Comparison of ENCODE assay signal across 1 cellular context in the genomic region with DNA sequence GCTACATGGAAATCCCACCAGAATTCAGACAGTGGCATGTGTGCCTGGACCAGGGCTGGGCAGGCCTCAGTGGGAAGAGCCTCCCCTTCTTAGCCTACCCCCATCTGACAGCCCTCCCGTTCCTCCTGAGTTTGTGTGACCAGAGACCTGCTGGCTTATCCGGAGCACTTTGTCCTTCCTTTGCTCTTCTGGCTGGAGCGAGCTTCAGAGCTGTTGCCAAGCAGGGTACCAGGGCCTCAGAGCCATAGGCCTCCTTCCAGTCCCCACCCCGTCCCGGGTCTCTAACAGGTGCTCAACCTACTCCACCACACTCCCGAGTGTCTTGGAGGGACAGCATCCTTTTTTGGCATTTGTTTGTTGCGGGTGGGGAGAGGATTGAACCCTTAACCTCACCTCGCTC.
TF ChIP-seq lines count a peak whose summit lies in the region.

No MANE protein-coding gene starts in this region.

TF ChIP-seq in WTC11, 78 proteins besides CTCF, POLR2A, EP300 and RAD21 (continued from another document):
- TF ChIP-seq, protein P1, sequence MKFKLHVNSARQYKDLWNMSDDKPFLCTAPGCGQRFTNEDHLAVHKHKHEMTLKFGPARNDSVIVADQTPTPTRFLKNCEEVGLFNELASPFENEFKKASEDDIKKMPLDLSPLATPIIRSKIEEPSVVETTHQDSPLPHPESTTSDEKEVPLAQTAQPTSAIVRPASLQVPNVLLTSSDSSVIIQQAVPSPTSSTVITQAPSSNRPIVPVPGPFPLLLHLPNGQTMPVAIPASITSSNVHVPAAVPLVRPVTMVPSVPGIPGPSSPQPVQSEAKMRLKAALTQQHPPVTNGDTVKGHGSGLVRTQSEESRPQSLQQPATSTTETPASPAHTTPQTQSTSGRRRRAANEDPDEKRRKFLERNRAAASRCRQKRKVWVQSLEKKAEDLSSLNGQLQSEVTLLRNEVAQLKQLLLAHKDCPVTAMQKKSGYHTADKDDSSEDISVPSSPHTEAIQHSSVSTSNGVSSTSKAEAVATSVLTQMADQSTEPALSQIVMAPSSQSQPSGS (CRISPR knock-in tag; IDR thresholded peaks at IDR 0.05; ENCODE audit: borderline replicate concordance, low read depth), result no peak
- TF ChIP-seq MXD4 (CRISPR knock-in tag; IDR thresholded peaks at IDR 0.05; ENCODE audit: borderline replicate concordance), result no peak
- TF ChIP-seq HMGA2 (CRISPR knock-in tag; IDR thresholded peaks at IDR 0.05), result no peak
- no peak for TF ChIP-seq GRHL2 (CRISPR knock-in tag; IDR thresholded peaks at IDR 0.05; ENCODE audit: insufficient replicate concordance, severe bottlenecking)
- no peak for TF ChIP-seq RELA (CRISPR knock-in tag; IDR thresholded peaks at IDR 0.05; ENCODE audit: borderline replicate concordance)
- TF ChIP-seq, protein P2, sequence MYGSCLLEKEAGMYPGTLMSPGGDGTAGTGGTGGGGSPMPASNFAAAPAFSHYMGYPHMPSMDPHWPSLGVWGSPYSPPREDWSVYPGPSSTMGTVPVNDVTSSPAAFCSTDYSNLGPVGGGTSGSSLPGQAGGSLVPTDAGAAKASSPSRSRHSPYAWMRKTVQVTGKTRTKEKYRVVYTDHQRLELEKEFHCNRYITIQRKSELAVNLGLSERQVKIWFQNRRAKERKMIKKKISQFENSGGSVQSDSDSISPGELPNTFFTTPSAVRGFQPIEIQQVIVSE (CRISPR knock-in tag; IDR thresholded peaks at IDR 0.05; ENCODE audit: borderline replicate concordance), result no peak
- TF ChIP-seq, protein P3, sequence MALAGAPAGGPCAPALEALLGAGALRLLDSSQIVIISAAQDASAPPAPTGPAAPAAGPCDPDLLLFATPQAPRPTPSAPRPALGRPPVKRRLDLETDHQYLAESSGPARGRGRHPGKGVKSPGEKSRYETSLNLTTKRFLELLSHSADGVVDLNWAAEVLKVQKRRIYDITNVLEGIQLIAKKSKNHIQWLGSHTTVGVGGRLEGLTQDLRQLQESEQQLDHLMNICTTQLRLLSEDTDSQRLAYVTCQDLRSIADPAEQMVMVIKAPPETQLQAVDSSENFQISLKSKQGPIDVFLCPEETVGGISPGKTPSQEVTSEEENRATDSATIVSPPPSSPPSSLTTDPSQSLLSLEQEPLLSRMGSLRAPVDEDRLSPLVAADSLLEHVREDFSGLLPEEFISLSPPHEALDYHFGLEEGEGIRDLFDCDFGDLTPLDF (CRISPR knock-in tag; IDR thresholded peaks at IDR 0.05), result no peak
- no peak for TF ChIP-seq FOXK1 (CRISPR knock-in tag; IDR thresholded peaks at IDR 0.05)
- TF ChIP-seq, protein P4, sequence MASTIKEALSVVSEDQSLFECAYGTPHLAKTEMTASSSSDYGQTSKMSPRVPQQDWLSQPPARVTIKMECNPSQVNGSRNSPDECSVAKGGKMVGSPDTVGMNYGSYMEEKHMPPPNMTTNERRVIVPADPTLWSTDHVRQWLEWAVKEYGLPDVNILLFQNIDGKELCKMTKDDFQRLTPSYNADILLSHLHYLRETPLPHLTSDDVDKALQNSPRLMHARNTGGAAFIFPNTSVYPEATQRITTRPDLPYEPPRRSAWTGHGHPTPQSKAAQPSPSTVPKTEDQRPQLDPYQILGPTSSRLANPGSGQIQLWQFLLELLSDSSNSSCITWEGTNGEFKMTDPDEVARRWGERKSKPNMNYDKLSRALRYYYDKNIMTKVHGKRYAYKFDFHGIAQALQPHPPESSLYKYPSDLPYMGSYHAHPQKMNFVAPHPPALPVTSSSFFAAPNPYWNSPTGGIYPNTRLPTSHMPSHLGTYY (CRISPR knock-in tag; IDR thresholded peaks at IDR 0.05), result no peak
- TF ChIP-seq CREB1 (CRISPR knock-in tag; IDR thresholded peaks at IDR 0.05), result no peak
- TF ChIP-seq, protein P5, sequence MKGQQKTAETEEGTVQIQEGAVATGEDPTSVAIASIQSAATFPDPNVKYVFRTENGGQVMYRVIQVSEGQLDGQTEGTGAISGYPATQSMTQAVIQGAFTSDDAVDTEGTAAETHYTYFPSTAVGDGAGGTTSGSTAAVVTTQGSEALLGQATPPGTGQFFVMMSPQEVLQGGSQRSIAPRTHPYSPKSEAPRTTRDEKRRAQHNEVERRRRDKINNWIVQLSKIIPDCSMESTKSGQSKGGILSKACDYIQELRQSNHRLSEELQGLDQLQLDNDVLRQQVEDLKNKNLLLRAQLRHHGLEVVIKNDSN (CRISPR knock-in tag; IDR thresholded peaks at IDR 0.05), result no peak
- TF ChIP-seq GABPB1 (CRISPR knock-in tag; IDR thresholded peaks at IDR 0.05), result no peak
TF ChIP-seq in WTC11: peak in this region for 0.
